Comparison of ENCODE assay signal across 19 cellular contexts in the genomic region with DNA sequence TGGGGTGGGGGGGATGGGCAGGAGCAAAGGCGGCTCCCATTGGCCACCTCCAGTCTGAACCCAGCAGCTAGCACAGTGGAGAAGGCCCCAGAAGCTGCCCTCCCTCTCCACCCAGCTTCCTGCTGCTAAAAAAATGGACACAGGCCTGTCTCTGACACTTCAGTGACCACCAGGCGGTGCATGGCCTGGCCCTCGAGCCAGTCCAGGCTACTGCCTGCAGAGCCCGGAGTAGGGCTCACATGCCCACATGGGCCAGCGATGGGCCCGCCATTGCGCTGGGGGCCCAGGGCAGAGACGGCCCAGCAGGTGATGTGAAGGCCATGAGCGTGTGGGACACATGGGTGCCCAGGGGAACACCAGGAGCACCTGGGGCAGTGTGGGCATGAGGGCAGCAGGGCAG.
"Had no signal": no experiment of that assay in that cellular context is flagged by ENCODE, and none has a peak within 500 bp of the region (broad histone marks: within the 10 kb centered on the region; RNA-seq: fewer than 3 reads in every experiment).

No MANE protein-coding gene starts in this region.

- H3K27me3 Mint-ChIP-seq: stimulated activated naive CD8-positive, alpha-beta T cell treated with anti-CD3 and anti-CD28 coated beads, Interleukin-15, Interleukin-2, amounts not matched to agents 100 ng/mL and 50 ng/mL, for 24 hours had no signal

- DNase-seq: activated CD4-positive, alpha-beta memory T cell treated with anti-CD3 and anti-CD28 coated beads, Interleukin-2, amount 10 ng/mL, durations not matched to agents 7 days and 5 days; activated CD4-positive, alpha-beta T cell treated with anti-CD3 and anti-CD28 coated beads for 4 hours; activated naive CD4-positive, alpha-beta T cell treated with anti-CD3 and anti-CD28 coated beads, Interleukin-2, amount 10 ng/mL, durations not matched to agents 7 days and 5 days; activated T-cell treated with anti-CD3 and anti-CD28 coated beads, Interleukin-2, amount 50 U/mL, for 24 hours; esophagus squamous epithelium; hippocampal formation; kidney glomerular epithelial cell; midbrain; sigmoid colon; spleen; upper lobe of right lung had no signal

- H3K4me1 Mint-ChIP-seq: activated CD4-positive, alpha-beta memory T cell treated with anti-CD3 and anti-CD28 coated beads, Interleukin-2, amount 10 ng/mL, durations not matched to agents 7 days and 5 days; activated naive CD4-positive, alpha-beta T cell treated with anti-CD3 and anti-CD28 coated beads, Interleukin-2, amount 10 ng/mL, durations not matched to agents 7 days and 5 days had no signal

- H3K9me3 Mint-ChIP-seq: activated CD4-positive, alpha-beta memory T cell treated with anti-CD3 and anti-CD28 coated beads, Interleukin-2, amount 10 ng/mL, durations not matched to agents 7 days and 5 days; stimulated activated naive CD8-positive, alpha-beta T cell treated with anti-CD3 and anti-CD28 coated beads, Interleukin-15, Interleukin-2, amounts not matched to agents 100 ng/mL and 50 ng/mL, for 24 hours; T-helper 1 cell treated with Interleukin-12 subunit alpha and Interleukin-12 subunit beta and Interleukin-4 antibody, amounts not matched to agents 30 μg/mL and 1 μg/mL, for 36 hours had no signal

- H3K4me3 ChIP-seq: esophagus squamous epithelium, lung, pancreas, sigmoid colon, spleen, suprapubic skin, upper lobe of right lung had no signal

- H3K27ac ChIP-seq: esophagus squamous epithelium, pancreas, sigmoid colon, spleen, suprapubic skin, upper lobe of right lung had no signal

- H3K27ac Mint-ChIP-seq: activated CD4-positive, alpha-beta memory T cell treated with anti-CD3 and anti-CD28 coated beads, Interleukin-2, amount 10 ng/mL, durations not matched to agents 7 days and 5 days; activated naive CD4-positive, alpha-beta T cell treated with anti-CD3 and anti-CD28 coated beads, Interleukin-2, amount 10 ng/mL, durations not matched to agents 7 days and 5 days; activated T-cell treated with anti-CD3 and anti-CD28 coated beads, Interleukin-2, amount 50 U/mL, for 24 hours; stimulated activated naive CD8-positive, alpha-beta T cell treated with anti-CD3 and anti-CD28 coated beads, Interleukin-15, Interleukin-2, amounts not matched to agents 100 ng/mL and 50 ng/mL, for 24 hours; T-helper 1 cell treated with Interleukin-12 subunit alpha and Interleukin-12 subunit beta and Interleukin-4 antibody, amounts not matched to agents 30 μg/mL and 1 μg/mL, for 36 hours; WTC11 had no signal

- H3K9me3 ChIP-seq: esophagus squamous epithelium, pancreas, sigmoid colon, spleen, suprapubic skin, upper lobe of right lung had no signal

- FAIRE-seq: astrocyte, colon, pancreas had no signal

- H3K36me3 ChIP-seq: esophagus squamous epithelium, pancreas, sigmoid colon, spleen, suprapubic skin, upper lobe of right lung had no signal

- H3K27me3 ChIP-seq: pancreas, upper lobe of right lung had no signal

- H3K4me1 ChIP-seq: upper lobe of right lung had no signal

- ATAC-seq: upper lobe of right lung, WTC11 had no signal

- H3K4me3 Mint-ChIP-seq: activated CD4-positive, alpha-beta memory T cell treated with anti-CD3 and anti-CD28 coated beads, Interleukin-2, amount 10 ng/mL, durations not matched to agents 7 days and 5 days; activated naive CD4-positive, alpha-beta T cell treated with anti-CD3 and anti-CD28 coated beads, Interleukin-2, amount 10 ng/mL, durations not matched to agents 7 days and 5 days; activated T-cell treated with anti-CD3 and anti-CD28 coated beads, Interleukin-2, amount 50 U/mL, for 24 hours; stimulated activated naive CD8-positive, alpha-beta T cell treated with anti-CD3 and anti-CD28 coated beads, Interleukin-15, Interleukin-2, amounts not matched to agents 100 ng/mL and 50 ng/mL, for 24 hours; T-helper 1 cell treated with Interleukin-12 subunit alpha and Interleukin-12 subunit beta and Interleukin-4 antibody, amounts not matched to agents 30 μg/mL and 1 μg/mL, for 36 hours; WTC11 had no signal

- H3K36me3 Mint-ChIP-seq: activated naive CD4-positive, alpha-beta T cell treated with anti-CD3 and anti-CD28 coated beads, Interleukin-2, amount 10 ng/mL, durations not matched to agents 7 days and 5 days; WTC11 had no signal
